ENCODE assay signal across 14 cellular contexts in the genomic region with DNA sequence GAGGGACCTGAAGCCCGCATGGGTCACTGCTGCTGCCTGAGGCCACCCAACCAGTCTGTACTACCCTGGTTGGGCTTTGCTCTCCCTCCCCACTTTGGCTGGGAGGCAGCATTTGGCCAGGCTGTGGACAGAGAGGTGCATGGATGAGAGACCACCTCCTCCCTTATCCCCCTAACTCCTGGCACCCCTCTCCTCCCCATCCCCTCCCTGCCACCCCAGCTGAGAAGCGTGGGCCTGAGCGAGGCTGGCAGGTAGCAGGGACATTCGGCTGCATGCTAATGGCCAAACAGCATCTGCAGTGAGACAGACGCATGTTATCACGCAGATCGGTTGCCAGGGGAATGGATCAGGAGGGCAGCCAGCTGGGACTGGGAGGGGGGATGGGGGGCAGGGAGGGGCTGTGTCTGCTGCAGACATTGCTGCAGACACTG. TPM values are rescaled to one million over a fixed set of nuclear protein-coding genes. Genes with fewer than 3 reads are reported as not detected.
DNase-seq lines count a peak whose midpoint lies in the region; ATAC-seq, FAIRE-seq and TF ChIP-seq lines count a peak whose summit lies in the region.
"Had no signal": no experiment of that assay in that cellular context is flagged by ENCODE, and none has a peak within 500 bp of the region (broad histone marks: within the 10 kb centered on the region; RNA-seq: fewer than 3 reads in every experiment).

No MANE protein-coding gene starts in this region.

- WGBS in body of pancreas, 2 donors = 40% methylated on average over 4 to 7 of the region's 7 CpGs
- WGBS in smooth muscle cell (ENCODE audit: low lambda C conversion rate) = 74% methylated on average over 7 of the region's 7 CpGs

- H3F3A ChIP-seq in neural cell (ENCODE audit: insufficient read depth, low read length, poor library complexity, severe bottlenecking) (no peaks in the 10 kb centered on the region), smooth muscle cell (ENCODE audit: low read depth) (no peaks in the 10 kb centered on the region)

- TF ChIP-seq POLR2A in body of pancreas (IDR thresholded peaks at IDR 0.05) = no peak

- TF ChIP-seq RAD21 in neural cell (conservative IDR thresholded peaks at IDR 0.05) = no peak

- TF ChIP-seq CTCF in D721Med (IDR thresholded peaks at IDR 0.05; ENCODE audit: insufficient read depth, missing control alignments) (no peak), body of pancreas (IDR thresholded peaks at IDR 0.05) (no peak), neural cell (IDR thresholded peaks at IDR 0.05; ENCODE audit: poor library complexity, severe bottlenecking) (no peak), smooth muscle cell (IDR thresholded peaks at IDR 0.05; ENCODE audit: borderline replicate concordance, insufficient read depth, poor library complexity, severe bottlenecking) (no peak)

- H3K4me2 ChIP-seq in neural cell (ENCODE audit: low read length) (peak overlapping the region; percentile 31), smooth muscle cell (no peak overlapping the region)

- H3K9me3 ChIP-seq in body of pancreas (no peaks in the 10 kb centered on the region), neural cell (ENCODE audit: low read length) (no peaks in the 10 kb centered on the region), smooth muscle cell (replicated peaks; ENCODE audit: low read depth) (no peaks in the 10 kb centered on the region), MG63 (no peaks in the 10 kb centered on the region)

- H3K4me3 ChIP-seq in body of pancreas = no peak overlapping the region
- peak overlapping the region; percentile 49 for H3K4me3 ChIP-seq in neural cell (ENCODE audit: low read length)
- no peak overlapping the region for H3K4me3 ChIP-seq in smooth muscle cell
- no peak overlapping the region for H3K4me3 ChIP-seq in MG63
- H3K4me3 ChIP-seq: skin epidermis had no signal

- H2AFZ ChIP-seq in neural cell (ENCODE audit: low read depth, low read length) (no peak overlapping the region), smooth muscle cell (ENCODE audit: low read depth) (no peak overlapping the region)

- peaks cover 13% of the 10 kb centered on the region for H3K4me1 ChIP-seq in body of pancreas
- H3K4me1 ChIP-seq in smooth muscle cell (ENCODE audit: low read depth) = peaks cover 6% of the 10 kb centered on the region

- intact Hi-C loops in body of pancreas (cut with DNase I) = no loop called here

- H3K79me2 ChIP-seq in neural cell (replicated peaks; ENCODE audit: insufficient read depth, low read length) (no peaks in the 10 kb centered on the region), smooth muscle cell (ENCODE audit: low read depth) (no peaks in the 10 kb centered on the region)

- peak; percentile 87 for DNase-seq in D721Med (ENCODE audit: insufficient read length, low spot score)
- peak; percentile 81 for DNase-seq in NCI-H1694 (lab: John Stamatoyannopoulos, UW)
- peak in 3 of 4 donors; percentile 22 to 37 (median 32) for DNase-seq in body of pancreas
- DNase-seq in smooth muscle cell (lab: John Stamatoyannopoulos, UW; ENCODE audit: unreplicated experiment) = no peak
- DNase-seq in SW 1271 (lab: John Stamatoyannopoulos, UW) = no peak
- no peak for DNase-seq in SW480 (ENCODE audit: low spot score)
- DNase-seq in MG63 = no peak
- DNase-seq: amniotic stem cell, HCEC 1CT, OCI-M1 had no signal

- H3K9ac ChIP-seq in neural cell (ENCODE audit: low read length) (peak overlapping the region; percentile 39), smooth muscle cell (ENCODE audit: low read depth) (no peak overlapping the region)

- FAIRE-seq in D721Med (lab: Jason Lieb, UNC) = no peak

- no peak for TF ChIP-seq EP300 in neural cell (conservative IDR thresholded peaks at IDR 0.05; ENCODE audit: poor library complexity, severe bottlenecking)

- H3K27me3 ChIP-seq in body of pancreas (peaks cover 0 to 6% of the 10 kb centered on the region in 2 donors), neural cell (ENCODE audit: insufficient read depth, low read depth, low read length) (peaks cover 9% of the 10 kb centered on the region), smooth muscle cell (ENCODE audit: low read depth) (peaks cover 33% of the 10 kb centered on the region), MG63 (peaks cover 4% of the 10 kb centered on the region; the same call in 1 of the 2 replicates)

- peak; percentile 34 for ATAC-seq in body of pancreas

- no peaks in the 10 kb centered on the region for H3K36me3 ChIP-seq in body of pancreas (replicated peaks in 1 of 2; ENCODE audit: insufficient read depth in 1 of 2, low read depth in 2 of 2)
- H3K36me3 ChIP-seq in neural cell (ENCODE audit: insufficient read depth, low read length) = no peaks in the 10 kb centered on the region
- no peaks in the 10 kb centered on the region for H3K36me3 ChIP-seq in smooth muscle cell (ENCODE audit: low read depth)
- H3K36me3 ChIP-seq in MG63 = no peaks in the 10 kb centered on the region

- H4K20me1 ChIP-seq in neural cell (ENCODE audit: insufficient read depth) (no peaks in the 10 kb centered on the region), smooth muscle cell (ENCODE audit: low read depth) (no peaks in the 10 kb centered on the region)

- no peaks in the 10 kb centered on the region for H3K9me2 ChIP-seq in neural cell (ENCODE audit: insufficient read depth, low read length)

- H3K27ac ChIP-seq in body of pancreas (no peak overlapping the region), neural cell (ENCODE audit: low read length) (no peak overlapping the region), smooth muscle cell (ENCODE audit: low read depth) (no peak overlapping the region)
- H3K27ac ChIP-seq: epithelial cell of prostate, skin epidermis had no signal

TF ChIP-seq in neural cell, 6 proteins besides CTCF, POLR2A, EP300 and RAD21:
- TF ChIP-seq EZH2 (IDR thresholded peaks at IDR 0.05; ENCODE audit: borderline replicate concordance, insufficient read depth, low read length, poor library complexity, severe bottlenecking) (no peak), MXI1 (conservative IDR thresholded peaks at IDR 0.05; ENCODE audit: poor library complexity, severe bottlenecking) (no peak), TAF1 (IDR thresholded peaks at IDR 0.05; ENCODE audit: low read depth) (no peak), POLR2AphosphoS5 (IDR thresholded peaks at IDR 0.05) (no peak)
- TF ChIP-seq, protein P1, sequence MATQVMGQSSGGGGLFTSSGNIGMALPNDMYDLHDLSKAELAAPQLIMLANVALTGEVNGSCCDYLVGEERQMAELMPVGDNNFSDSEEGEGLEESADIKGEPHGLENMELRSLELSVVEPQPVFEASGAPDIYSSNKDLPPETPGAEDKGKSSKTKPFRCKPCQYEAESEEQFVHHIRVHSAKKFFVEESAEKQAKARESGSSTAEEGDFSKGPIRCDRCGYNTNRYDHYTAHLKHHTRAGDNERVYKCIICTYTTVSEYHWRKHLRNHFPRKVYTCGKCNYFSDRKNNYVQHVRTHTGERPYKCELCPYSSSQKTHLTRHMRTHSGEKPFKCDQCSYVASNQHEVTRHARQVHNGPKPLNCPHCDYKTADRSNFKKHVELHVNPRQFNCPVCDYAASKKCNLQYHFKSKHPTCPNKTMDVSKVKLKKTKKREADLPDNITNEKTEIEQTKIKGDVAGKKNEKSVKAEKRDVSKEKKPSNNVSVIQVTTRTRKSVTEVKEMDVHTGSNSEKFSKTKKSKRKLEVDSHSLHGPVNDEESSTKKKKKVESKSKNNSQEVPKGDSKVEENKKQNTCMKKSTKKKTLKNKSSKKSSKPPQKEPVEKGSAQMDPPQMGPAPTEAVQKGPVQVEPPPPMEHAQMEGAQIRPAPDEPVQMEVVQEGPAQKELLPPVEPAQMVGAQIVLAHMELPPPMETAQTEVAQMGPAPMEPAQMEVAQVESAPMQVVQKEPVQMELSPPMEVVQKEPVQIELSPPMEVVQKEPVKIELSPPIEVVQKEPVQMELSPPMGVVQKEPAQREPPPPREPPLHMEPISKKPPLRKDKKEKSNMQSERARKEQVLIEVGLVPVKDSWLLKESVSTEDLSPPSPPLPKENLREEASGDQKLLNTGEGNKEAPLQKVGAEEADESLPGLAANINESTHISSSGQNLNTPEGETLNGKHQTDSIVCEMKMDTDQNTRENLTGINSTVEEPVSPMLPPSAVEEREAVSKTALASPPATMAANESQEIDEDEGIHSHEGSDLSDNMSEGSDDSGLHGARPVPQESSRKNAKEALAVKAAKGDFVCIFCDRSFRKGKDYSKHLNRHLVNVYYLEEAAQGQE (IDR thresholded peaks at IDR 0.05; ENCODE audit: borderline replicate concordance) = no peak

RNA-seq across cellular contexts. Expression of a gene that starts 2.5 kb away (rescaled TPM):
- total RNA-seq in body of pancreas (under 1 TPM; 0.52 to 0.66 TPM), smooth muscle cell (0.09 and 0.22 TPM in 2 replicates)
- polyA plus RNA-seq in neural cell (9.0 and 12.3 TPM in 2 replicates), smooth muscle cell (0.83 TPM in 1 of 2 replicates, not detected in the other)
- polyA minus RNA-seq in neural cell = 6.8 and 11.2 TPM in 2 replicates
- 0.23 TPM in 1 of 2 replicates, not detected in the other for total RNA-seq in MG63 (2014; rRNA removed; shearing (Covaris generic); ENCODE audit: low replicate concordance)
- polyA plus RNA-seq: CD14-positive monocyte had no signal

RNA-seq across cellular contexts. Expression of a gene that starts 11.0 kb away (rescaled TPM):
- total RNA-seq in body of pancreas (10 to 100 TPM; 21.1 to 25.2 TPM), smooth muscle cell (15.0 and 24.8 TPM in 2 replicates)
- polyA plus RNA-seq in neural cell (12.9 and 16.6 TPM in 2 replicates), smooth muscle cell (3.9 and 6.4 TPM in 2 replicates)
- 37.7 and 51.1 TPM in 2 replicates for polyA minus RNA-seq in neural cell
- 3.4 and 3.9 TPM in 2 replicates for total RNA-seq in MG63 (2014; rRNA removed; shearing (Covaris generic); ENCODE audit: low replicate concordance)

Comparison
In these comparisons a context has a peak if more than half of its experiments do, and no peak if none do; other contexts are left out.
1. DNase-seq: peak in D721Med (single experiment), NCI-H1694 (single experiment) and body of pancreas (3 of 4); none in smooth muscle cell (single experiment), SW 1271 (0 of 2), SW480 (single experiment) and MG63 (single experiment).